Comparison of ENCODE assay signal across 9 cellular contexts in the genomic region with DNA sequence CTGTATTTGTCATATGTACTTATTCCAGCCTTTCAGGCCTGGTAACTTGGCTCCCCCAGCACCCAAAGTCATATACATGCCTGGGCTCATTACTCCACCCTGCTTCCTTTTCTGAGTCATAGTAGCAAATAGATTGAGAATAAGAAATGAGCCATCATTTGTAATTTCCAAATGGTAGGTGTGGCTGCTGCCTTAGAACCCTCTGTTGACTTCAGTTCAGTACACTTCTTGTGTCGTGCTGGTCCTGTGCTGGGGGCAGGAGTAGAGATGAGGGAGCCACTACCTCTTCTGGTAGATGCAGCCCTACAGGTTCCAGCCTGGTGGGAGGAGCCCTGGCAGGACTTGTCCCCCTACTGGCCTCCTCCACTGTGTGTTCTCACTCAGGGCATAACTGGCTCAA. TPM values are rescaled to one million over a fixed set of nuclear protein-coding genes. Genes with fewer than 3 reads are reported as not detected.
DNase-seq lines count a peak whose midpoint lies in the region; TF ChIP-seq lines count a peak whose summit lies in the region.
"Had no signal": no experiment of that assay in that cellular context is flagged by ENCODE, and none has a peak within 500 bp of the region (broad histone marks: within the 10 kb centered on the region; RNA-seq: fewer than 3 reads in every experiment).

No MANE protein-coding gene starts in this region.

- no peaks in the 10 kb centered on the region for H4K20me1 ChIP-seq in GM23248 (ENCODE audit: insufficient read depth)

- H3K36me3 Mint-ChIP-seq in CD14-positive monocyte: peaks cover 36 to 44% of the 10 kb centered on the region in 2 donors

- no peaks in the 10 kb centered on the region for H3K79me2 ChIP-seq in GM23248 (ENCODE audit: insufficient read depth)

- no peaks in the 10 kb centered on the region for H3K9me3 Mint-ChIP-seq in CD14-positive monocyte

- H3K9me3 ChIP-seq in GM23248 (ENCODE audit: low read depth): no peaks in the 10 kb centered on the region
- H3K9me3 ChIP-seq in spleen: no peaks in the 10 kb centered on the region
- no peaks in the 10 kb centered on the region for H3K9me3 ChIP-seq in Peyer's patch

- H3F3A ChIP-seq in GM23248 (ENCODE audit: insufficient read depth): no peaks in the 10 kb centered on the region

- TF ChIP-seq POLR2A in spleen (IDR thresholded peaks at IDR 0.05) (no peak), Peyer's patch (IDR thresholded peaks at IDR 0.05) (no peak)

- DNase-seq in CD14-positive monocyte (ENCODE audit: low spot score) (peak; percentile 54), GM23248 (peak; percentile 86), iPS-NIHi7 (ENCODE audit: extremely low spot score) (peak; percentile 24), spleen (no peak), Ammon's horn (ENCODE audit: low spot score) (no peak), SHP77 treated with DMSO at 0.1 percent for 48 hours (lab: John Stamatoyannopoulos, UW) (no peak), Peyer's patch (no peak)
- DNase-seq in activated CD4-positive, alpha-beta T cell treated with anti-CD3 and anti-CD28 coated beads, Interleukin-2, amount 50 U/mL, for 48 hours: peak; percentile 37 to 39

- no peaks in the 10 kb centered on the region for H3K9me2 ChIP-seq in GM23248 (ENCODE audit: insufficient read depth)

- H2AFZ ChIP-seq in GM23248: peak overlapping the region; percentile 64

- WGBS in GM23248 (ENCODE audit: low coverage in 1 of 2, low lambda C conversion rate in 2 of 2, missing lambda C conversion rate in 2 of 2), 2 experiments: 23 to 24% methylated on average over 1 of the region's 1 CpG
- 50 to 74% (median 69%) methylated on average over 1 of the region's 1 CpG for WGBS in spleen, 5 donors

- intact Hi-C loops in CD14-positive monocyte (cut with micrococcal nuclease): no loop called here
- intact Hi-C loops in spleen (cut with DNase I; ENCODE audit: low total_unique reads): no loop called here

- H3K27me3 Mint-ChIP-seq in CD14-positive monocyte (ENCODE audit: low read depth in 3 of 3): peaks cover under 1 to 3% (median 1%) of the 10 kb centered on the region in 3 donors

- no peak overlapping the region for H3K9ac ChIP-seq in GM23248

- no peak overlapping the region for H3K4me3 Mint-ChIP-seq in CD14-positive monocyte

- peaks cover 9% of the 10 kb centered on the region for H3K4me1 ChIP-seq in GM23248 (ENCODE audit: insufficient read depth)
- H3K4me1 ChIP-seq in spleen: peaks cover 0 to 22% (median 2%) of the 10 kb centered on the region in 6 donors
- no peaks in the 10 kb centered on the region for H3K4me1 ChIP-seq in Peyer's patch

- peak overlapping the region; percentile 46 for H3K27ac ChIP-seq in GM23248
- H3K27ac ChIP-seq in spleen: no peak overlapping the region
- no peak overlapping the region for H3K27ac ChIP-seq in Peyer's patch

- no peak for TF ChIP-seq CTCF in CD14-positive monocyte (IDR thresholded peaks at IDR 0.05)
- TF ChIP-seq CTCF in spleen (IDR thresholded peaks at IDR 0.05 in 8 of 11, conservative IDR thresholded peaks at IDR 0.05 in 3 of 11): no peak
- TF ChIP-seq CTCF in Peyer's patch (IDR thresholded peaks at IDR 0.05): no peak

- H3K4me2 ChIP-seq in GM23248 (ENCODE audit: unreplicated experiment): peak overlapping the region; percentile 50

- H3K27me3 ChIP-seq in GM23248 (replicated peaks; ENCODE audit: insufficient read depth) (no peaks in the 10 kb centered on the region), spleen (replicated peaks in 1 of 7) (no peaks in the 10 kb centered on the region), Peyer's patch (no peaks in the 10 kb centered on the region)

- H3K27ac Mint-ChIP-seq in CD14-positive monocyte: peak overlapping the region; percentile 74 to 95 (median 90)

- H3K36me3 ChIP-seq in GM23248 (ENCODE audit: low read depth): no peaks in the 10 kb centered on the region
- peaks cover 0 to 100% (median 71%) of the 10 kb centered on the region in 6 donors for H3K36me3 ChIP-seq in spleen
- peaks cover 0 to 23% (median 0%) of the 10 kb centered on the region in 3 donors for H3K36me3 ChIP-seq in Peyer's patch

- H3K4me1 Mint-ChIP-seq in CD14-positive monocyte: peaks cover 24% of the 10 kb centered on the region

- H3K4me3 ChIP-seq in GM23248: no peak overlapping the region
- no peak overlapping the region for H3K4me3 ChIP-seq in spleen
- H3K4me3 ChIP-seq in Peyer's patch: no peak overlapping the region

- in situ Hi-C loops in GM23248 (cut with MboI): no loop called here

RNA-seq across cellular contexts. Expression of gene GM2A, which starts 11.1 kb away (rescaled TPM):
- polyA plus RNA-seq in CD14-positive monocyte (10 to 100 TPM; 28.0 to 57.9 TPM), GM23248 (2016; fragmentation: Nextera tagmentation; extraction: Ambion mirVana) (10.5 and 11.2 TPM in 2 replicates), spleen (10 to 100 TPM; 31.6 to 86.2 (median 48.4) TPM)
- 21.1 and 23.5 TPM in 2 replicates for total RNA-seq in GM23248 (2014; rRNA removed; shearing (Covaris generic))
- total RNA-seq in spleen (10 to 100 TPM; 54.7 to 95.7 (median 73.7) TPM), Peyer's patch (10 to 100 TPM; 15.1 to 27.2 (median 16.8) TPM)

RNA-seq across cellular contexts. Expression of gene SLC36A3, which starts 39.5 kb away (rescaled TPM):
- polyA plus RNA-seq in CD14-positive monocyte (not detected), GM23248 (2016; fragmentation: Nextera tagmentation; extraction: Ambion mirVana) (not detected in 2 replicates), spleen (not detected)
- total RNA-seq in GM23248 (2014; rRNA removed; shearing (Covaris generic)): not detected in 2 replicates
- total RNA-seq in spleen (not detected), Peyer's patch (not detected)
- total RNA-seq: lower leg skin had no signal

RNA-seq across cellular contexts. Expression of gene CCDC69, which starts 40.2 kb away (rescaled TPM):
- 10 to 100 TPM; 68.4 to 84.1 TPM for polyA plus RNA-seq in CD14-positive monocyte
- total RNA-seq in GM23248 (2014; rRNA removed; shearing (Covaris generic)): 0.13 and 0.54 TPM in 2 replicates
- 0.47 and 0.56 TPM in 2 replicates for polyA plus RNA-seq in GM23248 (2016; fragmentation: Nextera tagmentation; extraction: Ambion mirVana)
- total RNA-seq in spleen: 100 to 1,000 TPM in 4 of 7 donors, 10 to 100 TPM in 3; 68.4 to 145 (median 106) TPM
- polyA plus RNA-seq in spleen: 10 to 100 TPM; 37.7 to 90.3 (median 39.3) TPM
- total RNA-seq in Peyer's patch: 10 to 100 TPM; 15.8 to 86.6 (median 33.3) TPM

Comparison
In these comparisons a context has a peak if more than half of its experiments do, and no peak if none do; other contexts are left out.
1. DNase-seq: peak in CD14-positive monocyte (single experiment), GM23248 (single experiment), activated CD4-positive, alpha-beta T cell treated with anti-CD3 and anti-CD28 coated beads, Interleukin-2, amount 50 U/mL, for 48 hours (2 of 2) and iPS-NIHi7 (single experiment); none in spleen (single experiment), Ammon's horn (single experiment), SHP77 treated with DMSO at 0.1 percent for 48 hours (single experiment) and Peyer's patch (0 of 3).
2. RNA of gene CCDC69, which starts 40.2 kb away (total RNA-seq): 68.4 to 145 TPM in spleen and 15.8 to 86.6 TPM in Peyer's patch; 0.13 to 0.54 TPM in GM23248; every median in the first group is over 10 times any median in the second.